In the genomic region with DNA sequence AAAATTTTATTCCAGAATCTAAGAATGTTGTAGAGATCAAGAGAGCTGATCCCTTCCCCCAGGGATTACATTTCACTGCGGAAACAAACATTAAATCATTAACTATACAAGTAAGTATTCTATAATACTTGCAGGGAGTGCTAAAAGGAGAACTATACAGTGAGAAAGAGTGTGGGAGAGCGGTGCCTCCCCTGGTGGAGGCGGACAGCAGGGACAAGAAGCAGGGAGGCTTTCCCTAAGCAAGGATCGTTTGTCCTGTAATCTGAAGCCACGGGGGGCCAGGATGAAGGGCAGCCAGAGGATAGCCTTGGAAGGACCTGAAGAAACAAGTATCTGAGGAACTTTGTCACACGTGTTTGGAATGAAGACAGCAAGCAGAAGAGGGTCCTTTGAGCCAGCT, we compare ENCODE assay signal across 26 cellular contexts. TPM values are rescaled to one million over a fixed set of nuclear protein-coding genes. Genes with fewer than 3 reads are reported as not detected.
DNase-seq lines count a peak whose midpoint lies in the region; ATAC-seq and TF ChIP-seq lines count a peak whose summit lies in the region.
"Had no signal": no experiment of that assay in that cellular context is flagged by ENCODE, and none has a peak within 500 bp of the region (broad histone marks: within the 10 kb centered on the region; RNA-seq: fewer than 3 reads in every experiment).

No MANE protein-coding gene starts in this region.

- no peaks in the 10 kb centered on the region for H3K4me1 Mint-ChIP-seq in neural crest cell

- H3K9me3 Mint-ChIP-seq in neural crest cell, result peaks cover 31% of the 10 kb centered on the region

- no peak overlapping the region for H3K27ac Mint-ChIP-seq in neural crest cell (ENCODE audit: unreplicated experiment)
- H3K27ac Mint-ChIP-seq: activated naive CD8-positive, alpha-beta T cell treated with anti-CD3 and anti-CD28 coated beads, Interleukin-2, amount 50 U/mL, for 24 hours; activated T-helper 2 cell treated with anti-CD3 and anti-CD28 coated beads, Interferon-gamma antibody, Interleukin-2, Interleukin-4, amounts not matched to agents 10 μg/mL and 5 μg/mL and 100 μg/mL, durations not matched to agents 14 hours and 24 hours and 36 hours had no signal

- H3K9me2 ChIP-seq in MM.1S (replicated peaks; ENCODE audit: insufficient read depth, low read length), result no peaks in the 10 kb centered on the region

- no peak for ATAC-seq in gastrocnemius medialis
- no peak for ATAC-seq in GM18867 (IDR thresholded peaks at IDR 0.05; ENCODE audit: unreplicated experiment)
- ATAC-seq: activated naive CD8-positive, alpha-beta T cell treated with anti-CD3 and anti-CD28 coated beads, Interleukin-2, amount 50 U/mL, for 24 hours; esophagus mucosa; heart left ventricle; lower lobe of right lung had no signal

- in situ Hi-C loops in gastrocnemius medialis (cut with MboI; ENCODE audit: low sequenced_read_pairs in 4 of 4), result no loop called here

- H2AFZ ChIP-seq in MM.1S (ENCODE audit: low read length), result no peak overlapping the region
- H2AFZ ChIP-seq: PC-9 had no signal

- no peaks in the 10 kb centered on the region for H4K20me1 ChIP-seq in MM.1S (ENCODE audit: insufficient read depth, low read length)

- no peak for DNase-seq in choroid plexus epithelial cell (ENCODE audit: low read depth)
- DNase-seq in neural crest cell (ENCODE audit: low read depth, low spot score), result peak; percentile 2
- DNase-seq in MM.1S, result no peak
- no peak for DNase-seq in gastrocnemius medialis
- no peak for DNase-seq in stimulated activated naive CD4-positive, alpha-beta T cell treated with Interleukin-2 at 50 U/mL for 16 hours (lab: John Stamatoyannopoulos, UW)
- DNase-seq: activated naive CD8-positive, alpha-beta T cell treated with anti-CD3 and anti-CD28 coated beads, Interleukin-2, amount 50 U/mL, for 24 hours; BE2C; dermis blood vessel endothelial cell; heart left ventricle; lower lobe of right lung; NCI-H1092; NCI-H524 treated with DMSO at 0.1 percent for 48 hours; PC-9; stimulated activated CD4-positive, alpha-beta T cell treated with anti-CD3 and anti-CD28 coated beads, Interleukin-4, amount 100 ng/mL, for 24 hours had no signal

- H3K27ac ChIP-seq in C4-2B, result no peak overlapping the region
- no peak overlapping the region for H3K27ac ChIP-seq in MM.1S (ENCODE audit: low read length)
- H3K27ac ChIP-seq in gastrocnemius medialis, result no peak overlapping the region
- H3K27ac ChIP-seq: breast epithelium, heart left ventricle, HL-60, KMS-11, lower lobe of right lung, PC-9, SJCRH30, skin epidermis, vagina had no signal

- H3K27me3 Mint-ChIP-seq in neural crest cell (ENCODE audit: low read depth), result no peaks in the 10 kb centered on the region

- H3K36me3 ChIP-seq in MM.1S (replicated peaks; ENCODE audit: insufficient read depth, low read length) (no peaks in the 10 kb centered on the region), gastrocnemius medialis (no peaks in the 10 kb centered on the region)
- H3K36me3 ChIP-seq: BE2C, breast epithelium, heart left ventricle, lower lobe of right lung, SJCRH30, vagina had no signal

- H3K4me3 ChIP-seq in choroid plexus epithelial cell (ENCODE audit: low read depth, low read length) (no peak overlapping the region), MM.1S (ENCODE audit: low read length) (no peak overlapping the region), gastrocnemius medialis (no peak overlapping the region)
- H3K4me3 ChIP-seq: breast epithelium, heart left ventricle, lower lobe of right lung, PC-9, SJCRH30, skin epidermis, vagina had no signal

- H3K36me3 Mint-ChIP-seq in neural crest cell (ENCODE audit: low read depth), result peaks cover 5% of the 10 kb centered on the region

- TF ChIP-seq RAD21 in Ishikawa (IDR thresholded peaks at IDR 0.05; ENCODE audit: low read depth), result 0 out of 2 replicates have a peak, but pooled peaks have one; percentile 10

- H3K27me3 ChIP-seq in MM.1S (replicated peaks; ENCODE audit: insufficient read depth, low read length), result no peaks in the 10 kb centered on the region
- no peaks in the 10 kb centered on the region for H3K27me3 ChIP-seq in gastrocnemius medialis
- H3K27me3 ChIP-seq: BE2C, breast epithelium, heart left ventricle, SJCRH30, vagina had no signal

- H3K79me2 ChIP-seq in MM.1S (ENCODE audit: low read length), result no peaks in the 10 kb centered on the region

- H3K4me3 Mint-ChIP-seq in neural crest cell, result no peak overlapping the region
- H3K4me3 Mint-ChIP-seq: activated naive CD8-positive, alpha-beta T cell treated with anti-CD3 and anti-CD28 coated beads, Interleukin-2, amount 50 U/mL, for 24 hours had no signal

- no peak overlapping the region for H3K4me2 ChIP-seq in MM.1S (ENCODE audit: low read depth, low read length)
- H3K4me2 ChIP-seq: KMS-11, PC-9 had no signal

- TF ChIP-seq CTCF in C4-2B (conservative IDR thresholded peaks at IDR 0.05), result peak; percentile 19
- peak; percentile 32 for TF ChIP-seq CTCF in choroid plexus epithelial cell (conservative IDR thresholded peaks at IDR 0.05; ENCODE audit: low read depth, low read length)
- TF ChIP-seq CTCF in neural crest cell (conservative IDR thresholded peaks at IDR 0.05), result peak; percentile 20
- TF ChIP-seq CTCF in MM.1S (IDR thresholded peaks at IDR 0.05; ENCODE audit: low read length), result no peak
- no peak for TF ChIP-seq CTCF in gastrocnemius medialis (IDR thresholded peaks at IDR 0.05 in 4 of 5, conservative IDR thresholded peaks at IDR 0.05 in 1 of 5)

- TF ChIP-seq POLR2A in gastrocnemius medialis (IDR thresholded peaks at IDR 0.05), result no peak

- no peaks in the 10 kb centered on the region for H3K9me3 ChIP-seq in MM.1S (replicated peaks; ENCODE audit: insufficient read depth, low read length)
- H3K9me3 ChIP-seq in gastrocnemius medialis, result no peaks in the 10 kb centered on the region
- H3K9me3 ChIP-seq: BE2C, breast epithelium, lower lobe of right lung, vagina had no signal

- H3K9ac ChIP-seq in MM.1S (ENCODE audit: low read length), result no peak overlapping the region
- H3K9ac ChIP-seq: KMS-11 had no signal

- no peaks in the 10 kb centered on the region for H3F3A ChIP-seq in MM.1S (ENCODE audit: insufficient read depth, low read length)

- intact Hi-C loops in gastrocnemius medialis (cut with DNase I; ENCODE audit: low total_unique reads), result no loop called here

- no peak for TF ChIP-seq EP300 in Ishikawa (IDR thresholded peaks at IDR 0.05; ENCODE audit: borderline replicate concordance)

- no peaks in the 10 kb centered on the region for H3K4me1 ChIP-seq in MM.1S (ENCODE audit: low read length)
- no peaks in the 10 kb centered on the region for H3K4me1 ChIP-seq in gastrocnemius medialis
- H3K4me1 ChIP-seq: BE2C, breast epithelium, heart left ventricle, lower lobe of right lung, SJCRH30, vagina had no signal

TF ChIP-seq in Ishikawa, 13 proteins besides CTCF, POLR2A, EP300 and RAD21:
- TF ChIP-seq, protein P1, sequence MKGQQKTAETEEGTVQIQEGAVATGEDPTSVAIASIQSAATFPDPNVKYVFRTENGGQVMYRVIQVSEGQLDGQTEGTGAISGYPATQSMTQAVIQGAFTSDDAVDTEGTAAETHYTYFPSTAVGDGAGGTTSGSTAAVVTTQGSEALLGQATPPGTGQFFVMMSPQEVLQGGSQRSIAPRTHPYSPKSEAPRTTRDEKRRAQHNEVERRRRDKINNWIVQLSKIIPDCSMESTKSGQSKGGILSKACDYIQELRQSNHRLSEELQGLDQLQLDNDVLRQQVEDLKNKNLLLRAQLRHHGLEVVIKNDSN (IDR thresholded peaks at IDR 0.05), result no peak
- TF ChIP-seq FOXM1 (IDR thresholded peaks at IDR 0.05; ENCODE audit: borderline replicate concordance, low read depth) (no peak), CREB1 (IDR thresholded peaks at IDR 0.05; ENCODE audit: low read depth) (no peak), NFIC (IDR thresholded peaks at IDR 0.05) (no peak), TAF1 (IDR thresholded peaks at IDR 0.05; ENCODE audit: low read depth) (no peak), TCF12 (IDR thresholded peaks at IDR 0.05; ENCODE audit: low read depth) (no peak), YY1 (IDR thresholded peaks at IDR 0.05; ENCODE audit: low read depth) (no peak), CEBPB (IDR thresholded peaks at IDR 0.05) (no peak), TEAD4 (IDR thresholded peaks at IDR 0.05) (no peak)
- TF ChIP-seq, protein P2, sequence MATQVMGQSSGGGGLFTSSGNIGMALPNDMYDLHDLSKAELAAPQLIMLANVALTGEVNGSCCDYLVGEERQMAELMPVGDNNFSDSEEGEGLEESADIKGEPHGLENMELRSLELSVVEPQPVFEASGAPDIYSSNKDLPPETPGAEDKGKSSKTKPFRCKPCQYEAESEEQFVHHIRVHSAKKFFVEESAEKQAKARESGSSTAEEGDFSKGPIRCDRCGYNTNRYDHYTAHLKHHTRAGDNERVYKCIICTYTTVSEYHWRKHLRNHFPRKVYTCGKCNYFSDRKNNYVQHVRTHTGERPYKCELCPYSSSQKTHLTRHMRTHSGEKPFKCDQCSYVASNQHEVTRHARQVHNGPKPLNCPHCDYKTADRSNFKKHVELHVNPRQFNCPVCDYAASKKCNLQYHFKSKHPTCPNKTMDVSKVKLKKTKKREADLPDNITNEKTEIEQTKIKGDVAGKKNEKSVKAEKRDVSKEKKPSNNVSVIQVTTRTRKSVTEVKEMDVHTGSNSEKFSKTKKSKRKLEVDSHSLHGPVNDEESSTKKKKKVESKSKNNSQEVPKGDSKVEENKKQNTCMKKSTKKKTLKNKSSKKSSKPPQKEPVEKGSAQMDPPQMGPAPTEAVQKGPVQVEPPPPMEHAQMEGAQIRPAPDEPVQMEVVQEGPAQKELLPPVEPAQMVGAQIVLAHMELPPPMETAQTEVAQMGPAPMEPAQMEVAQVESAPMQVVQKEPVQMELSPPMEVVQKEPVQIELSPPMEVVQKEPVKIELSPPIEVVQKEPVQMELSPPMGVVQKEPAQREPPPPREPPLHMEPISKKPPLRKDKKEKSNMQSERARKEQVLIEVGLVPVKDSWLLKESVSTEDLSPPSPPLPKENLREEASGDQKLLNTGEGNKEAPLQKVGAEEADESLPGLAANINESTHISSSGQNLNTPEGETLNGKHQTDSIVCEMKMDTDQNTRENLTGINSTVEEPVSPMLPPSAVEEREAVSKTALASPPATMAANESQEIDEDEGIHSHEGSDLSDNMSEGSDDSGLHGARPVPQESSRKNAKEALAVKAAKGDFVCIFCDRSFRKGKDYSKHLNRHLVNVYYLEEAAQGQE (IDR thresholded peaks at IDR 0.05; ENCODE audit: low read depth), result no peak

RNA-seq across cellular contexts. Expression of a gene that starts 40.1 kb away (rescaled TPM):
- 0.12 TPM in 1 of 2 replicates, not detected in the other for total RNA-seq in neural crest cell
- not detected for total RNA-seq in gastrocnemius medialis
- total RNA-seq: activated T-helper 2 cell treated with anti-CD3 and anti-CD28 coated beads, Interferon-gamma antibody, Interleukin-2, Interleukin-4, amounts not matched to agents 10 μg/mL and 5 μg/mL and 100 μg/mL, durations not matched to agents 14 hours and 24 hours and 36 hours; breast epithelium; dermis blood vessel endothelial cell; PC-9; SJCRH30; T-helper 2 cell treated with Interferon-gamma antibody and Interleukin-4, amounts not matched to agents 100 ng/mL and 5 ng/mL, for 36 hours; vagina had no signal

Comparison
In these comparisons a context has a peak if more than half of its experiments do, and no peak if none do; other contexts are left out.
1. CTCF ChIP-seq: peak in C4-2B (single experiment), choroid plexus epithelial cell (single experiment) and neural crest cell (single experiment); none in MM.1S (single experiment) and gastrocnemius medialis (0 of 5).